ENCODE assay signal across 8 cellular contexts in genomic region chr15:92809064-92809879, GRCh38.
DNase-seq lines count a peak whose midpoint lies in the region; ATAC-seq and TF ChIP-seq lines count a peak whose summit lies in the region.

No MANE protein-coding gene starts in this region.

- ATAC-seq in GM19455 (IDR thresholded peaks at IDR 0.05; ENCODE audit: unreplicated experiment) (peak; percentile 84), lung (ENCODE audit: insufficient read depth, low FRiP score) (peak; percentile 92)

- H3K4me1 ChIP-seq in duodenal mucosa (ENCODE audit: control insufficient read depth in 1 of 2, insufficient read depth in 2 of 2, low read length in 2 of 2): peaks cover 11 to 13% of the 10 kb centered on the region in 2 donors
- H3K4me1 ChIP-seq in lung (ENCODE audit: control insufficient read depth in 2 of 2, insufficient read depth in 2 of 2, low read length in 2 of 2): peaks cover 5 to 8% of the 10 kb centered on the region in 2 donors

- peak overlapping the region; percentile 97 for H3K27ac Mint-ChIP-seq in activated CD4-positive, alpha-beta memory T cell treated with anti-CD3 and anti-CD28 coated beads, Interleukin-2, amount 10 ng/mL, durations not matched to agents 7 days and 5 days

- peaks cover 49% of the 10 kb centered on the region for H3K4me1 Mint-ChIP-seq in activated CD4-positive, alpha-beta memory T cell treated with anti-CD3 and anti-CD28 coated beads, Interleukin-2, amount 10 ng/mL, durations not matched to agents 7 days and 5 days

- H3K9me3 Mint-ChIP-seq in activated CD4-positive, alpha-beta memory T cell treated with anti-CD3 and anti-CD28 coated beads, Interleukin-2, amount 10 ng/mL, durations not matched to agents 7 days and 5 days: no peaks in the 10 kb centered on the region

- H3K4me3 ChIP-seq in duodenal mucosa (ENCODE audit: low read depth in 1 of 2, low read length in 2 of 2) (peak overlapping the region; percentile 72 to 74), lung (peak overlapping the region; percentile 37)

- no peaks in the 10 kb centered on the region for H3K27me3 Mint-ChIP-seq in activated CD4-positive, alpha-beta memory T cell treated with anti-CD3 and anti-CD28 coated beads, Interleukin-2, amount 10 ng/mL, durations not matched to agents 7 days and 5 days

- peak; percentile 78 for TF ChIP-seq CTCF in lung (IDR thresholded peaks at IDR 0.05; ENCODE audit: control extremely low read depth, extremely low read depth)

- H3K36me3 ChIP-seq in duodenal mucosa (ENCODE audit: control insufficient read depth in 1 of 2, insufficient read depth in 2 of 2, low read length in 2 of 2) (no peaks in the 10 kb centered on the region), lung (ENCODE audit: control insufficient read depth in 2 of 2, insufficient read depth in 2 of 2, low read length in 2 of 2) (no peaks in the 10 kb centered on the region)

- CTCF ChIA-PET in activated CD4-positive, alpha-beta memory T cell treated with anti-CD3 and anti-CD28 coated beads, Interleukin-2, amount 10 ng/mL, durations not matched to agents 7 days and 5 days (lab: Charles Lee): interaction anchor here (0.7 to 7.4 kb wide), 18 partner anchors 8 to 166 kb away, joined by 3 to 116 read pairs (median 12); partner anchors contain the start of gene CHD2

- H3K4me3 Mint-ChIP-seq in activated CD4-positive, alpha-beta memory T cell treated with anti-CD3 and anti-CD28 coated beads, Interleukin-2, amount 10 ng/mL, durations not matched to agents 7 days and 5 days: peak overlapping the region; percentile 91

- peaks cover 5% of the 10 kb centered on the region for H3K36me3 Mint-ChIP-seq in activated CD4-positive, alpha-beta memory T cell treated with anti-CD3 and anti-CD28 coated beads, Interleukin-2, amount 10 ng/mL, durations not matched to agents 7 days and 5 days (ENCODE audit: low read depth)

- H3K9me3 ChIP-seq in duodenal mucosa (ENCODE audit: control insufficient read depth in 1 of 2, low read length in 2 of 2) (no peaks in the 10 kb centered on the region), lung (ENCODE audit: control insufficient read depth in 2 of 2, insufficient read depth in 1 of 2, low read length in 1 of 2) (no peaks in the 10 kb centered on the region)

- H3K9ac ChIP-seq in duodenal mucosa (ENCODE audit: low read depth in 1 of 2, low read length in 2 of 2): peak overlapping the region; percentile 84 to 89

- DNase-seq in CMK (ENCODE audit: low read depth) (peak; percentile 97), HK-2 (ENCODE audit: unreplicated experiment) (peak; percentile 95), NCI-H82 (lab: John Stamatoyannopoulos, UW) (peak; percentile 99), lung (ENCODE audit: low spot score) (peak; percentile 98)
- DNase-seq in activated CD4-positive, alpha-beta memory T cell treated with anti-CD3 and anti-CD28 coated beads, Interleukin-2, amount 10 ng/mL, durations not matched to agents 7 days and 5 days: peak; percentile 99
- DNase-seq in stimulated activated CD4-positive, alpha-beta T cell treated with anti-CD3 and anti-CD28 coated beads, TNF-alpha, amount 100 ng/mL, for 24 hours (ENCODE audit: low read depth in 3 of 3): peak; percentile 96 to 99 (median 98)

- H3K27me3 ChIP-seq in duodenal mucosa (ENCODE audit: control insufficient read depth in 1 of 2, insufficient read depth in 2 of 2, low read length in 2 of 2) (no peaks in the 10 kb centered on the region), lung (ENCODE audit: control insufficient read depth, insufficient read depth) (no peaks in the 10 kb centered on the region)

- H3K27ac ChIP-seq in duodenal mucosa (ENCODE audit: low read depth, low read length) (peak overlapping the region; percentile 98), lung (ENCODE audit: low read depth in 1 of 2, low read length in 1 of 2) (peak overlapping the region; percentile 97 to 98)

- POLR2A ChIA-PET in activated CD4-positive, alpha-beta memory T cell treated with anti-CD3 and anti-CD28 coated beads, Interleukin-2, amount 10 ng/mL, durations not matched to agents 7 days and 5 days (lab: Charles Lee): interaction anchor here (0.8 to 15.1 kb wide), 29 partner anchors 11 to 950 kb away, joined by 3 to 914 read pairs (median 8); partner anchors contain the start of gene CHD2

- WGBS in lung, 2 donors: 0% methylated on average over 70 to 80 of the region's 80 CpGs

Comparison
In these comparisons a context has a peak if more than half of its experiments do, and no peak if none do; other contexts are left out.
1. Peak in every context shown above with its lines: DNase-seq, ATAC-seq, H3K4me3 ChIP-seq and H3K27ac ChIP-seq.